In genomic region chr4:5510506-5510905, GRCh38 we compare ENCODE assay signal across 20 cellular contexts.
"Had no signal": no experiment of that assay in that cellular context is flagged by ENCODE, and none has a peak within 500 bp of the region (broad histone marks: within the 10 kb centered on the region; RNA-seq: fewer than 3 reads in every experiment).

No MANE protein-coding gene starts in this region.

- H3K4me1 ChIP-seq: esophagus muscularis mucosa, stomach, transverse colon had no signal

- H3K9me3 ChIP-seq: esophagus muscularis mucosa, stomach, thoracic aorta, transverse colon had no signal

- DNase-seq: effector memory CD4-positive, alpha-beta T cell; foreskin melanocyte; head of caudate nucleus; left colon; left ventricle myocardium superior; mesenchymal stem cell; midbrain; naive thymus-derived CD4-positive, alpha-beta T cell; nephron progenitor cell; posterior cingulate gyrus; stimulated activated naive CD4-positive, alpha-beta T cell; stomach; substantia nigra; transverse colon had no signal

- H3K27me3 ChIP-seq: esophagus muscularis mucosa, hepatocyte, stomach, transverse colon had no signal

- H3K4me3 ChIP-seq: esophagus muscularis mucosa, hepatocyte, lung, skin epidermis, stomach, thoracic aorta, transverse colon had no signal

- H3K27ac ChIP-seq: esophagus muscularis mucosa, hepatocyte, skin epidermis, stomach, thoracic aorta, transverse colon had no signal

- ATAC-seq: left colon; left ventricle myocardium superior; naive thymus-derived CD4-positive, alpha-beta T cell; sciatic nerve had no signal

- H3K36me3 ChIP-seq: esophagus muscularis mucosa, transverse colon had no signal
